8 cellular contexts compared by ENCODE assay signal in the genomic region with DNA sequence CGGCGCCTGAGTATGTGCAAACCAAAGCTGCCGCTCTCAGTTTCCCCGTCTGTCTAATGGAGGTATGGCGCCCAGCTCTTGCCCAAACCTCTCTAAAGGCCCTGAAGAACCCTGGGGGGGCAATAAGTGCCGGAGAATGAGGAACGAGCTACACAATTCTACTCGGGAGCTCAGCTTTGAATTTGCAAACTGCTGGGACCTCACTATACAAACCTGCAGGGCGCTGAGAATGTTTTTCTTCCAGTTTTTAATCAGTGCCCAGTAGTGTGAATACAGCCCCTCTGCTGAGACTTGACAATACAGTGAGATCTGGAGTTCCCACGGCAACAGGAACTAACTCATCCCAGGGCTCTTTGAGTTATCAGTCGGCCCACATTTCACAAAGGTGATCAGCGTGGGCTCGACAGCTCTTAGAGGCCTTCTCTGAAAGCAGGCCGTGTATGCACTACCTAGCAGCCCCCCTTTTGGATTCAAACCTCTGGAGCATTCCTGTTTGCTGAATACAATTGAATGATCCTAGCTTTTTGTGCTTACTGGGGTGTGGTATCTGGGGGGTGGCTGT. TPM values are rescaled to one million over a fixed set of nuclear protein-coding genes. Genes with fewer than 3 reads are reported as not detected.
DNase-seq lines count a peak whose midpoint lies in the region; ATAC-seq, FAIRE-seq and TF ChIP-seq lines count a peak whose summit lies in the region.

No MANE protein-coding gene starts in this region.

- H4K5ac ChIP-seq in H1 (ENCODE audit: insufficient read length, low read depth, low read length), result no peak overlapping the region

- no peak overlapping the region for H2AFZ ChIP-seq in H1 (ENCODE audit: low read length)

- peak overlapping the region; percentile 76; the same call in 1 of the 2 replicates for H4K8ac ChIP-seq in H1 (ENCODE audit: extremely low read depth, insufficient read depth, low read length)

- no peak for FAIRE-seq in H1 (lab: Jason Lieb, UNC)

- H3K36me3 ChIP-seq in H1 (ENCODE audit: control insufficient read depth in 2 of 4, insufficient read depth in 4 of 4, low read length in 3 of 4), result peaks cover 24 to 45% (median 36%) of the 10 kb centered on the region in 4 experiments; a peak in 7 of 8 replicates

- no peaks in the 10 kb centered on the region for H3K27me3 ChIP-seq in H1 (replicated peaks in 1 of 4; ENCODE audit: control insufficient read depth in 3 of 4, extremely low read depth in 1 of 4, insufficient read depth in 3 of 4, low read length in 3 of 4)

- H3K79me2 ChIP-seq in H1 (ENCODE audit: control insufficient read depth in 1 of 2, insufficient read depth in 2 of 2, low read length in 2 of 2), result peaks cover 3 to 26% of the 10 kb centered on the region in 2 experiments; a peak in 3 of 4 replicates

- H3K4me3 ChIP-seq in H1 (ENCODE audit: extremely low read depth in 1 of 4, insufficient read depth in 2 of 4, low read depth in 3 of 4, low read length in 4 of 4), result peak overlapping the region; percentile 73 to 81 (median 78)

- no peak overlapping the region for H3K23ac ChIP-seq in H1 (ENCODE audit: insufficient read length)

- H2BK120ac ChIP-seq in H1 (replicated peaks; ENCODE audit: low read depth, low read length), result no peak overlapping the region

- no peak overlapping the region for H2BK12ac ChIP-seq in H1 (ENCODE audit: low read depth, low read length)

- TF ChIP-seq RAD21 in H1 (IDR thresholded peaks at IDR 0.05 in 1 of 2, conservative IDR thresholded peaks at IDR 0.05 in 1 of 2; ENCODE audit: low read depth in 2 of 2, low read length in 2 of 2), result 0 out of 4 replicates have a peak, but pooled peaks of 1 of the 2 experiments have one; percentile 1

- no peaks in the 10 kb centered on the region for H3K9me3 ChIP-seq in H1 (ENCODE audit: insufficient read depth in 2 of 2, low read depth in 1 of 2, low read length in 1 of 2)

- H3K27ac ChIP-seq in H1 (ENCODE audit: low read depth, low read length), result peak overlapping the region; percentile 96

- H3K9ac ChIP-seq in H1 (replicated peaks in 1 of 4; ENCODE audit: extremely low read depth in 1 of 4, low read depth in 3 of 4, low read length in 3 of 4), result peak overlapping the region; percentile 82 to 90 (median 85); a peak in 6 of 7 replicates

- no peak overlapping the region for H3K4ac ChIP-seq in H1 (replicated peaks; ENCODE audit: insufficient read length, low read depth, low read length)

- H4K20me1 ChIP-seq in H1 (replicated peaks in 1 of 2; ENCODE audit: control insufficient read depth in 1 of 2, insufficient read depth in 2 of 2, low read length in 2 of 2), result peaks cover 2 to 10% of the 10 kb centered on the region in 2 experiments

- no peak overlapping the region for H4K91ac ChIP-seq in H1 (replicated peaks; ENCODE audit: insufficient read length, low read length)

- H3K9me3 Mint-ChIP-seq in natural killer cell treated with Interleukin-12 subunit alpha and Interleukin-12 subunit beta and Interleukin-15 and Interleukin-18, amount 100 ng/mL, for 72 hours, result peaks cover 5% of the 10 kb centered on the region

- H3K56ac ChIP-seq in H1 (replicated peaks; ENCODE audit: insufficient read length, low read depth, low read length), result no peak overlapping the region

- H3K4me1 Mint-ChIP-seq in natural killer cell treated with Interleukin-12 subunit alpha and Interleukin-12 subunit beta and Interleukin-15 and Interleukin-18, amount 100 ng/mL, for 72 hours (ENCODE audit: low read depth in 2 of 2), result peaks cover 38 to 41% of the 10 kb centered on the region in 2 donors

- H3K27ac Mint-ChIP-seq in natural killer cell treated with Interleukin-12 subunit alpha and Interleukin-12 subunit beta and Interleukin-15 and Interleukin-18, amount 100 ng/mL, for 72 hours, result peak overlapping the region; percentile 82 to 92

- H3K79me1 ChIP-seq in H1 (ENCODE audit: low read depth, low read length), result peaks cover 15% of the 10 kb centered on the region

- H3K36me3 Mint-ChIP-seq in natural killer cell treated with Interleukin-12 subunit alpha and Interleukin-12 subunit beta and Interleukin-15 and Interleukin-18, amount 100 ng/mL, for 72 hours, result peaks cover 8% of the 10 kb centered on the region

- peak; percentile 9 for DNase-seq in SKM-1 (lab: John Stamatoyannopoulos, UW; ENCODE audit: unreplicated experiment)
- no peak for DNase-seq in SKM-1 treated with dmso at 0.1 percent for 144 hours (lab: John Stamatoyannopoulos, UW; ENCODE audit: unreplicated experiment)
- peak; percentile 16 for DNase-seq in RPMI7951 (ENCODE audit: low read depth)
- DNase-seq in H1 (ENCODE audit: low read depth in 1 of 2, low spot score in 2 of 2), result no peak
- no peak for DNase-seq in natural killer cell treated with Interleukin-12 subunit alpha and Interleukin-12 subunit beta and Interleukin-15 and Interleukin-18, amount 100 ng/mL, for 72 hours (ENCODE audit: low spot score)
- no peak for DNase-seq in NCI-H187 (lab: John Stamatoyannopoulos, UW)

- ATAC-seq in natural killer cell treated with Interleukin-12 subunit alpha and Interleukin-12 subunit beta and Interleukin-15 and Interleukin-18, amount 100 ng/mL, for 72 hours, result no peak
- ATAC-seq in GM21786 (IDR thresholded peaks at IDR 0.05; ENCODE audit: unreplicated experiment), result no peak
- ATAC-seq in HG02678 (IDR thresholded peaks at IDR 0.05; ENCODE audit: unreplicated experiment), result no peak

- POLR2A ChIA-PET in H1 (lab: Charles Lee; ENCODE audit: partially characterized antibody), result interaction anchor here (0.7 to 30.8 kb wide), 38 partner anchors 4 to 602 kb away, joined by 3 to 633 read pairs (median 4); a partner anchor contains a TSS

- H3K4me1 ChIP-seq in H1 (replicated peaks in 1 of 4; ENCODE audit: control insufficient read depth in 3 of 4, insufficient read depth in 4 of 4, low read length in 3 of 4), result peaks cover 0 to 11% (median 4%) of the 10 kb centered on the region in 4 experiments; a peak in 6 of 7 replicates

- H2AK5ac ChIP-seq in H1 (ENCODE audit: low read depth, low read length), result no peak overlapping the region

- TF ChIP-seq EP300 in H1 (IDR thresholded peaks at IDR 0.05; ENCODE audit: borderline replicate concordance in 1 of 2, low read depth in 2 of 2, low read length in 2 of 2), result no peak

- WGBS in H1 (ENCODE audit: extremely low coverage in 1 of 2, insufficient coverage in 1 of 2, insufficient read length in 1 of 2, insufficient replicate concordance in 2 of 2, low coverage in 1 of 2, low lambda C conversion rate in 2 of 2, missing lambda C conversion rate in 1 of 2), 2 experiments, result 24% methylated on average over 14 of the region's 14 CpGs; no CpG with 5 or more reads in 1 of the 2 experiments

- no peak overlapping the region for H3K14ac ChIP-seq in H1 (ENCODE audit: insufficient read length)

- no peak for TF ChIP-seq CTCF in H1 (IDR thresholded peaks at IDR 0.05; ENCODE audit: control extremely low read depth in 1 of 3, insufficient read depth in 1 of 3, low read depth in 1 of 3, low read length in 3 of 3)

- H2BK5ac ChIP-seq in H1 (ENCODE audit: low read depth, low read length), result peak overlapping the region; percentile 42; the same call in 1 of the 2 replicates

- CTCF ChIA-PET in H1 (lab: Charles Lee; ENCODE audit: partially characterized antibody), result interaction anchor here (0.7 to 15.0 kb wide), 11 partner anchors 8 to 698 kb away, joined by 3 to 197 read pairs (median 3); a partner anchor contains a TSS

- no peaks in the 10 kb centered on the region; the same call in 1 of the 2 replicates for H3K23me2 ChIP-seq in H1 (ENCODE audit: low read depth, low read length)

- H2BK20ac ChIP-seq in H1 (ENCODE audit: low read length), result no peak overlapping the region

- peak overlapping the region; percentile 75; the same call in 1 of the 2 replicates for H3K18ac ChIP-seq in H1 (ENCODE audit: extremely low read depth, low read length)

- H3K4me2 ChIP-seq in H1 (ENCODE audit: insufficient read depth in 1 of 2, low read depth in 2 of 2, low read length in 2 of 2), result peak overlapping the region; percentile 74 to 93

- no peak overlapping the region for H2BK15ac ChIP-seq in H1 (ENCODE audit: low read length)

- H3K4me3 Mint-ChIP-seq in natural killer cell treated with Interleukin-12 subunit alpha and Interleukin-12 subunit beta and Interleukin-15 and Interleukin-18, amount 100 ng/mL, for 72 hours, result peak overlapping the region; percentile 93

- no peaks in the 10 kb centered on the region for H3K27me3 Mint-ChIP-seq in natural killer cell treated with Interleukin-12 subunit alpha and Interleukin-12 subunit beta and Interleukin-15 and Interleukin-18, amount 100 ng/mL, for 72 hours

- peak in 1 of 2 experiments; percentile 41; a peak in 1 of 3 replicates for TF ChIP-seq POLR2A in H1 (IDR thresholded peaks at IDR 0.05; ENCODE audit: control extremely low read depth in 1 of 2, low read depth in 2 of 2, low read length in 2 of 2)

TF ChIP-seq in H1, 55 proteins besides CTCF, POLR2A, EP300 and RAD21 (continues in another document):
- TF ChIP-seq CREB1 (IDR thresholded peaks at IDR 0.05) (no peak), HDAC2 (IDR thresholded peaks at IDR 0.05; ENCODE audit: borderline replicate concordance in 1 of 2, low read depth in 2 of 2, low read length in 2 of 2) (0 out of 4 replicates have a peak, but pooled peaks have one; percentile 36 to 58)

RNA-seq across cellular contexts. Expression of a gene that starts 41.7 kb away (rescaled TPM):
- 13.1 and 14.9 TPM in 2 replicates for total RNA-seq in RPMI7951 (2014; rRNA removed; shearing (Covaris generic))
- 6.7 and 9.5 TPM in 2 replicates for total RNA-seq in H1 (2021; fragmentation: NEBNext Ultra II Directional; extraction: Animal tissue kit (Norgen Biotek cat#: 25700))
- 27.9 and 38.9 TPM in 2 replicates for polyA plus RNA-seq in H1 (2011; rRNA removed)
- polyA plus RNA-seq in H1 (2011; cell fraction: cytosol; rRNA removed), result 16.2 TPM
- polyA plus RNA-seq in H1 (2011; cell fraction: nucleus; rRNA removed), result 13.8 TPM
- 7.9 to 14.5 TPM (median 11.6 TPM) in 4 replicates for polyA plus RNA-seq in H1 (2012, experiment 1 of 2)
- polyA plus RNA-seq in H1 (2012, experiment 2 of 2), result 10.1 TPM
- polyA plus RNA-seq in H1 (2013, experiment 1 of 2), result 9.7 TPM
- polyA plus RNA-seq in H1 (2013, experiment 2 of 2), result 10.5 TPM
- polyA minus RNA-seq in H1 (2011; rRNA and poly(A)+ RNA removed), result 10.7 and 11.6 TPM in 2 replicates
- 8.9 TPM for polyA minus RNA-seq in H1 (2011; cell fraction: cytosol; rRNA and poly(A)+ RNA removed)
- 5.7 TPM for polyA minus RNA-seq in H1 (2011; cell fraction: nucleus; rRNA and poly(A)+ RNA removed)
- total RNA-seq in natural killer cell treated with Interleukin-12 subunit alpha and Interleukin-12 subunit beta and Interleukin-15 and Interleukin-18, amount 100 ng/mL, for 72 hours, result 1 to 10 TPM; 2.8 to 3.8 TPM

RNA-seq across cellular contexts. Expression of a gene that starts 41.9 kb away (rescaled TPM):
- total RNA-seq in RPMI7951 (2014; rRNA removed; shearing (Covaris generic)), result 0.29 TPM in 1 of 2 replicates, not detected in the other
- total RNA-seq in H1 (2021; fragmentation: NEBNext Ultra II Directional; extraction: Animal tissue kit (Norgen Biotek cat#: 25700)), result 0.63 and 0.82 TPM in 2 replicates
- 0.85 and 3.3 TPM in 2 replicates for polyA plus RNA-seq in H1 (2011; rRNA removed)
- polyA plus RNA-seq in H1 (2011; cell fraction: cytosol; rRNA removed), result 1.7 TPM
- 10.3 TPM for polyA plus RNA-seq in H1 (2011; cell fraction: nucleus; rRNA removed)
- 1.6 to 1.7 TPM (median 1.7 TPM) in 4 replicates for polyA plus RNA-seq in H1 (2012, experiment 1 of 2)
- polyA plus RNA-seq in H1 (2012, experiment 2 of 2), result 0.87 TPM
- 0.65 TPM for polyA plus RNA-seq in H1 (2013, experiment 1 of 2)
- polyA plus RNA-seq in H1 (2013, experiment 2 of 2), result 0.81 TPM
- polyA minus RNA-seq in H1 (2011; rRNA and poly(A)+ RNA removed), result 0.41 and 1.2 TPM in 2 replicates
- 2.7 TPM for polyA minus RNA-seq in H1 (2011; cell fraction: cytosol; rRNA and poly(A)+ RNA removed)
- 1.7 TPM for polyA minus RNA-seq in H1 (2011; cell fraction: nucleus; rRNA and poly(A)+ RNA removed)
- total RNA-seq in natural killer cell treated with Interleukin-12 subunit alpha and Interleukin-12 subunit beta and Interleukin-15 and Interleukin-18, amount 100 ng/mL, for 72 hours, result 1 to 10 TPM; 1.8 to 8.7 TPM

Comparison
In these comparisons a context has a peak if more than half of its experiments do, and no peak if none do; other contexts are left out.
1. DNase-seq: peak in SKM-1 (single experiment) and RPMI7951 (single experiment); none in SKM-1 treated with dmso at 0.1 percent for 144 hours (single experiment), H1 (0 of 2), natural killer cell treated with Interleukin-12 subunit alpha and Interleukin-12 subunit beta and Interleukin-15 and Interleukin-18, amount 100 ng/mL, for 72 hours (single experiment) and NCI-H187 (0 of 2).